In the genomic region with DNA sequence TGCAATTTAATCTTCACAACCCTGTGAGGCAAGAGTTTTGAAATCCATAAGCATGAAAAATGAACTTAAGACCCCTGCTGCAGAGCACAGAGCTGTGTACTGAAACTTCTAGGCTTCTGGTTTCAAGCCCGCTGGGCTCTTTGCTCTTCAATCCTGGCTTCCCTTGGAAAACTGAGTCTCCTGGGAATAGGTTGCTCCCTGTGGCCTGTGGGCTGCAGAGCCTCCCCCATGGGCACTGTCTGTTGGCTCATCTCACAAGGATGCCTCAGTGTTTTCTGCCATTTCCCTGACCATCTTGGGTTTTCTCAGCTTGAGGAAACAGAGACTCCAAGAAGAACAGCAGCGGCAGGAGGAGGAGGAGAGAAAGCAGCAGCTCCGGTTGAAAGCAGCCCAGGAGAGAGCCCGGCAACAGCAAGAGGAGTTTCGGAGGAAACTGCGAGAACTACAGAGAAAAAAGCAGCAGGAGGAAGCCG, we compare ENCODE assay signal across 15 cellular contexts.
"Had no signal": no experiment of that assay in that cellular context is flagged by ENCODE, and none has a peak within 500 bp of the region (broad histone marks: within the 10 kb centered on the region; RNA-seq: fewer than 3 reads in every experiment).

No MANE protein-coding gene starts in this region.

- H3K27ac Mint-ChIP-seq: activated naive CD8-positive, alpha-beta T cell treated with anti-CD3 and anti-CD28 coated beads, Interleukin-2, amount 50 U/mL, for 24 hours; activated T-helper 17 cell treated with anti-CD3 and anti-CD28 coated beads, Interleukin-2, amount 50 U/mL, for 72 hours; T-helper 2 cell treated with Interferon-gamma antibody and Interleukin-4, amounts not matched to agents 5 μg/mL and 100 μg/mL, for 36 hours; type B pancreatic cell had no signal

- H3K4me1 ChIP-seq: colonic mucosa, esophagus squamous epithelium, heart left ventricle, psoas muscle, suprapubic skin had no signal

- H3K4me1 Mint-ChIP-seq: activated T-helper 17 cell treated with anti-CD3 and anti-CD28 coated beads, Interleukin-2, amount 50 U/mL, for 72 hours had no signal

- H3K36me3 Mint-ChIP-seq: type B pancreatic cell had no signal

- H3K27me3 ChIP-seq: colonic mucosa, esophagus squamous epithelium, heart left ventricle, right lobe of liver, suprapubic skin had no signal

- H3K27ac ChIP-seq: colonic mucosa, esophagus squamous epithelium, heart left ventricle, psoas muscle, right lobe of liver, suprapubic skin had no signal

- DNase-seq: activated naive CD4-positive, alpha-beta T cell treated with Interleukin-2 at 50 U/mL for 16 hours; activated naive CD8-positive, alpha-beta T cell treated with anti-CD3 and anti-CD28 coated beads, Interleukin-2, amount 50 U/mL, for 24 hours; activated T-cell treated with anti-CD3 and anti-CD28 coated beads for 4 hours; colonic mucosa; esophagus squamous epithelium; foreskin melanocyte; heart left ventricle; islet precursor cell; psoas muscle; right lobe of liver; stimulated activated naive CD8-positive, alpha-beta T cell treated with anti-CD3 and anti-CD28 coated beads, Interleukin-15, Interleukin-2, amounts not matched to agents 100 U/mL and 50 U/mL, for 24 hours had no signal

- H3K4me3 ChIP-seq: colonic mucosa, esophagus squamous epithelium, heart left ventricle, psoas muscle, right lobe of liver, suprapubic skin had no signal

- H3K27me3 Mint-ChIP-seq: type B pancreatic cell had no signal

- H3K9me3 Mint-ChIP-seq: activated naive CD8-positive, alpha-beta T cell treated with anti-CD3 and anti-CD28 coated beads, Interleukin-2, amount 50 U/mL, for 24 hours; activated T-helper 17 cell treated with anti-CD3 and anti-CD28 coated beads, Interleukin-2, amount 50 U/mL, for 72 hours; T-helper 2 cell treated with Interferon-gamma antibody and Interleukin-4, amounts not matched to agents 5 μg/mL and 100 μg/mL, for 36 hours; type B pancreatic cell had no signal

- H3K9me3 ChIP-seq: colonic mucosa, esophagus squamous epithelium, heart left ventricle, psoas muscle, right lobe of liver, suprapubic skin had no signal

- ATAC-seq: activated naive CD8-positive, alpha-beta T cell treated with anti-CD3 and anti-CD28 coated beads, Interleukin-2, amount 50 U/mL, for 24 hours; activated T-helper 17 cell treated with anti-CD3 and anti-CD28 coated beads, Interleukin-2, amount 50 U/mL, for 72 hours; heart left ventricle; psoas muscle; stimulated activated naive CD8-positive, alpha-beta T cell treated with anti-CD3 and anti-CD28 coated beads, Interleukin-15, Interleukin-2, amounts not matched to agents 100 U/mL and 50 U/mL, for 24 hours had no signal

- H3K4me3 Mint-ChIP-seq: activated naive CD8-positive, alpha-beta T cell treated with anti-CD3 and anti-CD28 coated beads, Interleukin-2, amount 50 U/mL, for 24 hours; activated T-helper 17 cell treated with anti-CD3 and anti-CD28 coated beads, Interleukin-2, amount 50 U/mL, for 72 hours; T-helper 2 cell treated with Interferon-gamma antibody and Interleukin-4, amounts not matched to agents 5 μg/mL and 100 μg/mL, for 36 hours; type B pancreatic cell had no signal

- H3K36me3 ChIP-seq: colonic mucosa, esophagus squamous epithelium, heart left ventricle, right lobe of liver, suprapubic skin had no signal
